Comparison of ENCODE assay signal across 2 cellular contexts in genomic region chr1:52032785-52033131, GRCh38.
TF ChIP-seq lines count a peak whose summit lies in the region.

No MANE protein-coding gene starts in this region.

TF ChIP-seq in A549, 52 proteins besides CTCF, POLR2A, EP300 and RAD21:
- TF ChIP-seq JUNB (IDR thresholded peaks at IDR 0.05) (no peak), JUN (IDR thresholded peaks at IDR 0.05) (no peak), CBX2 (IDR thresholded peaks at IDR 0.05; ENCODE audit: borderline replicate concordance, low read depth) (no peak), CHD4 (IDR thresholded peaks at IDR 0.05; ENCODE audit: borderline replicate concordance) (no peak), CHD2 (IDR thresholded peaks at IDR 0.05; ENCODE audit: low read length, partially characterized antibody) (no peak), PHF8 (IDR thresholded peaks at IDR 0.05; ENCODE audit: borderline replicate concordance, low read depth) (no peak), MYC (IDR thresholded peaks at IDR 0.05; ENCODE audit: borderline replicate concordance, low read length) (no peak), SREBF2 (IDR thresholded peaks at IDR 0.05) (no peak), NR3C1 (IDR thresholded peaks at IDR 0.05) (no peak), TFCP2L1 (CRISPR knock-in tag; IDR thresholded peaks at IDR 0.05) (no peak), TP53 (CRISPR knock-in tag; IDR thresholded peaks at IDR 0.05) (no peak), GATA3 (IDR thresholded peaks at IDR 0.05; ENCODE audit: borderline replicate concordance) (no peak), FOXS1 (CRISPR knock-in tag; IDR thresholded peaks at IDR 0.05) (no peak)

TF ChIP-seq in endothelial cell of umbilical vein, 7 proteins besides CTCF, POLR2A, EP300 and RAD21:
- no peak for TF ChIP-seq POLR2AphosphoS5 (IDR thresholded peaks at IDR 0.05; ENCODE audit: insufficient read depth, low read depth, low read length)
- no peak for TF ChIP-seq FOS (IDR thresholded peaks at IDR 0.05; ENCODE audit: borderline replicate concordance, insufficient read depth, low read length)
- TF ChIP-seq JUN (IDR thresholded peaks at IDR 0.05; ENCODE audit: borderline replicate concordance, insufficient read depth, insufficient read length, low read depth), result no peak
- no peak for TF ChIP-seq EZH2 (IDR thresholded peaks at IDR 0.05; ENCODE audit: borderline replicate concordance, low read depth, low read length, severe bottlenecking)
- TF ChIP-seq GATA2 (IDR thresholded peaks at IDR 0.05; ENCODE audit: insufficient read depth, insufficient read length, low read depth, low read length), result no peak
- no peak for TF ChIP-seq MYC (IDR thresholded peaks at IDR 0.05; ENCODE audit: low read depth, low read length)
- TF ChIP-seq, protein P1, sequence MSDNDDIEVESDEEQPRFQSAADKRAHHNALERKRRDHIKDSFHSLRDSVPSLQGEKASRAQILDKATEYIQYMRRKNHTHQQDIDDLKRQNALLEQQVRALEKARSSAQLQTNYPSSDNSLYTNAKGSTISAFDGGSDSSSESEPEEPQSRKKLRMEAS (IDR thresholded peaks at IDR 0.05; ENCODE audit: insufficient read depth, insufficient read length), result no peak
TF ChIP-seq in endothelial cell of umbilical vein: peak in this region for 0.
